ENCODE assay signal across 22 cellular contexts in genomic region chr13:74229242-74229641, GRCh38.
DNase-seq lines count a peak whose midpoint lies in the region; ATAC-seq and TF ChIP-seq lines count a peak whose summit lies in the region.
"Had no signal": no experiment of that assay in that cellular context is flagged by ENCODE, and none has a peak within 500 bp of the region (broad histone marks: within the 10 kb centered on the region; RNA-seq: fewer than 3 reads in every experiment).

No MANE protein-coding gene starts in this region.

- POLR2A ChIA-PET in SK-N-SH (lab: Yijun Ruan, JAX) (no interaction called here), GM10248 (lab: Yijun Ruan, JAX) (no interaction called here)

- no peaks in the 10 kb centered on the region for H3K36me3 ChIP-seq in SK-N-SH (replicated peaks in 1 of 2; ENCODE audit: control insufficient read depth in 1 of 2, insufficient read depth in 2 of 2, low read length in 1 of 2)
- no peaks in the 10 kb centered on the region for H3K36me3 ChIP-seq in prostate gland
- H3K36me3 ChIP-seq: BE2C had no signal

- TF ChIP-seq CTCF in SK-N-SH (IDR thresholded peaks at IDR 0.05) (no peak), prostate gland (IDR thresholded peaks at IDR 0.05) (no peak), GM10248 (IDR thresholded peaks at IDR 0.05; ENCODE audit: control extremely low read depth, extremely low read depth, low read depth, missing control alignments) (no peak)

- no peak for TF ChIP-seq POLR2A in prostate gland (IDR thresholded peaks at IDR 0.05)

- H2AFZ ChIP-seq in SK-N-SH (ENCODE audit: low read depth), result 0 out of 2 replicates have a peak overlapping the region, but pooled peaks have one; percentile 20

- H3K9ac ChIP-seq in SK-N-SH, result no peak overlapping the region

- H3K27me3 ChIP-seq in SK-N-SH (ENCODE audit: insufficient read depth) (no peaks in the 10 kb centered on the region), prostate gland (replicated peaks; ENCODE audit: insufficient read depth) (no peaks in the 10 kb centered on the region)
- H3K27me3 ChIP-seq: BE2C had no signal

- H3K4me3 ChIP-seq in SK-N-SH (ENCODE audit: low read depth in 2 of 2, low read length in 1 of 2), result no peak overlapping the region
- H3K4me3 ChIP-seq in prostate gland, result no peak overlapping the region
- H3K4me3 ChIP-seq: SK-N-MC had no signal

- H4K20me1 ChIP-seq in SK-N-SH (ENCODE audit: insufficient read depth), result no peaks in the 10 kb centered on the region

- no peak for TF ChIP-seq EP300 in SK-N-SH (IDR thresholded peaks at IDR 0.05; ENCODE audit: borderline replicate concordance in 1 of 2, low read depth in 1 of 2, low read length in 1 of 2)

- H3K4me1 ChIP-seq in SK-N-SH (ENCODE audit: control insufficient read depth in 1 of 2, insufficient read depth in 2 of 2, low read depth in 1 of 2, low read length in 1 of 2), result no peaks in the 10 kb centered on the region; a peak in 1 of 4 replicates
- H3K4me1 ChIP-seq in prostate gland (replicated peaks), result no peaks in the 10 kb centered on the region
- H3K4me1 ChIP-seq: BE2C had no signal

- intact Hi-C loops in prostate gland (cut with DNase I) (no loop called here), left ventricle myocardium superior (cut with micrococcal nuclease) (no loop called here)

- H3K79me2 ChIP-seq in SK-N-SH (ENCODE audit: insufficient read depth), result no peaks in the 10 kb centered on the region

- CTCF ChIA-PET in SK-N-SH (lab: Yijun Ruan, JAX), result no interaction called here
- CTCF ChIA-PET in GM10248 (lab: Yijun Ruan, JAX), result interaction anchor here (1.0 kb wide), 1 partner anchor 19 kb away, joined by 3 read pairs; no protein-coding TSS in a partner anchor

- H3F3A ChIP-seq in SK-N-SH (replicated peaks; ENCODE audit: insufficient read depth), result no peaks in the 10 kb centered on the region

- no peaks in the 10 kb centered on the region for H3K9me2 ChIP-seq in SK-N-SH

- no peak overlapping the region for H3K4me2 ChIP-seq in SK-N-SH

- TF ChIP-seq RAD21 in SK-N-SH (IDR thresholded peaks at IDR 0.05; ENCODE audit: low read length), result no peak

- H3K9me3 ChIP-seq in SK-N-SH (no peaks in the 10 kb centered on the region), prostate gland (no peaks in the 10 kb centered on the region)
- H3K9me3 ChIP-seq: BE2C had no signal

- WGBS in SK-N-SH (ENCODE audit: low lambda C conversion rate), result 68% methylated on average over 4 of the region's 4 CpGs
- WGBS in prostate gland, result 26% methylated on average over 4 of the region's 4 CpGs

- DNase-seq in SK-N-SH, result no peak
- peak; percentile 30 for DNase-seq in M059J (ENCODE audit: low read depth)
- peak; percentile 2 for DNase-seq in cerebellar cortex (ENCODE audit: low spot score)
- peak; percentile 53 for DNase-seq in prostate gland (ENCODE audit: low spot score)
- DNase-seq in stimulated activated CD4-positive, alpha-beta T cell treated with anti-CD3 and anti-CD28 coated beads, Interleukin-1b, Interleukin-23, amount 100 ng/mL, for 48 hours, result no peak
- no peak for DNase-seq in left ventricle myocardium superior
- DNase-seq in GM10248 (ENCODE audit: extremely low spot score), result no peak
- DNase-seq: 8988T, ACHN, BE2C, GOT3, HCEC 1CT, MV-4-11, NCI-H1105, NCI-H1436 treated with DMSO at 0.1 percent for 48 hours, NCI-H187 treated with DMSO at 0.1 percent for 48 hours, NCI-H2171 treated with DMSO at 0.1 percent for 48 hours, NCI-H345, NCI-H510A treated with DMSO at 0.1 percent for 48 hours, SIG-M5 had no signal

- no peak for ATAC-seq in SK-N-SH treated with all-trans-retinoic acid at 6 μM for 48 hours
- ATAC-seq in left ventricle myocardium superior, result no peak

- H3K27ac ChIP-seq in SK-N-SH (ENCODE audit: low read depth in 2 of 2, low read length in 1 of 2), result no peak overlapping the region
- H3K27ac ChIP-seq in prostate gland, result peak overlapping the region; percentile 28 to 71
- H3K27ac ChIP-seq: SK-N-MC had no signal

TF ChIP-seq in SK-N-SH, 30 proteins besides CTCF, POLR2A, EP300 and RAD21 (continues in another document):
- TF ChIP-seq RXRA (IDR thresholded peaks at IDR 0.05; ENCODE audit: borderline replicate concordance, low read depth), result no peak
- no peak for TF ChIP-seq REST (IDR thresholded peaks at IDR 0.05; ENCODE audit: low read depth, low read length)
- TF ChIP-seq SIN3A (IDR thresholded peaks at IDR 0.05; ENCODE audit: borderline replicate concordance, low read depth, low read length), result no peak
- TF ChIP-seq GATA2 (CRISPR knock-in tag; IDR thresholded peaks at IDR 0.05), result no peak
- TF ChIP-seq, protein P1, sequence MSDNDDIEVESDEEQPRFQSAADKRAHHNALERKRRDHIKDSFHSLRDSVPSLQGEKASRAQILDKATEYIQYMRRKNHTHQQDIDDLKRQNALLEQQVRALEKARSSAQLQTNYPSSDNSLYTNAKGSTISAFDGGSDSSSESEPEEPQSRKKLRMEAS (IDR thresholded peaks at IDR 0.05; ENCODE audit: low read depth), result no peak
- no peak for TF ChIP-seq MEF2A (IDR thresholded peaks at IDR 0.05; ENCODE audit: borderline replicate concordance, low read depth)
- no peak for TF ChIP-seq FOXJ3 (CRISPR knock-in tag; IDR thresholded peaks at IDR 0.05)

TF ChIP-seq in SK-N-SH treated with all-trans-retinoic acid at 6 μM for 48 hours, 23 proteins besides CTCF, POLR2A, EP300 and RAD21:
- TF ChIP-seq ESRRG (CRISPR knock-in tag; IDR thresholded peaks at IDR 0.05) (no peak), ZFP30 (CRISPR knock-in tag; IDR thresholded peaks at IDR 0.05) (no peak), CSDC2 (CRISPR knock-in tag; IDR thresholded peaks at IDR 0.05) (no peak), GLIS3 (CRISPR knock-in tag; IDR thresholded peaks at IDR 0.05) (no peak), ZNF8 (CRISPR knock-in tag; IDR thresholded peaks at IDR 0.05) (no peak), POU6F1 (CRISPR knock-in tag; IDR thresholded peaks at IDR 0.05; ENCODE audit: borderline replicate concordance, low read depth) (no peak)
- TF ChIP-seq, protein P2, sequence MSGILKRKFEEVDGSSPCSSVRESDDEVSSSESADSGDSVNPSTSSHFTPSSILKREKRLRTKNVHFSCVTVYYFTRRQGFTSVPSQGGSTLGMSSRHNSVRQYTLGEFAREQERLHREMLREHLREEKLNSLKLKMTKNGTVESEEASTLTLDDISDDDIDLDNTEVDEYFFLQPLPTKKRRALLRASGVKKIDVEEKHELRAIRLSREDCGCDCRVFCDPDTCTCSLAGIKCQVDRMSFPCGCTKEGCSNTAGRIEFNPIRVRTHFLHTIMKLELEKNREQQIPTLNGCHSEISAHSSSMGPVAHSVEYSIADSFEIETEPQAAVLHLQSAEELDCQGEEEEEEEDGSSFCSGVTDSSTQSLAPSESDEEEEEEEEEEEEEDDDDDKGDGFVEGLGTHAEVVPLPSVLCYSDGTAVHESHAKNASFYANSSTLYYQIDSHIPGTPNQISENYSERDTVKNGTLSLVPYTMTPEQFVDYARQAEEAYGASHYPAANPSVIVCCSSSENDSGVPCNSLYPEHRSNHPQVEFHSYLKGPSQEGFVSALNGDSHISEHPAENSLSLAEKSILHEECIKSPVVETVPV (CRISPR knock-in tag; IDR thresholded peaks at IDR 0.05), result no peak
- TF ChIP-seq, protein P3, sequence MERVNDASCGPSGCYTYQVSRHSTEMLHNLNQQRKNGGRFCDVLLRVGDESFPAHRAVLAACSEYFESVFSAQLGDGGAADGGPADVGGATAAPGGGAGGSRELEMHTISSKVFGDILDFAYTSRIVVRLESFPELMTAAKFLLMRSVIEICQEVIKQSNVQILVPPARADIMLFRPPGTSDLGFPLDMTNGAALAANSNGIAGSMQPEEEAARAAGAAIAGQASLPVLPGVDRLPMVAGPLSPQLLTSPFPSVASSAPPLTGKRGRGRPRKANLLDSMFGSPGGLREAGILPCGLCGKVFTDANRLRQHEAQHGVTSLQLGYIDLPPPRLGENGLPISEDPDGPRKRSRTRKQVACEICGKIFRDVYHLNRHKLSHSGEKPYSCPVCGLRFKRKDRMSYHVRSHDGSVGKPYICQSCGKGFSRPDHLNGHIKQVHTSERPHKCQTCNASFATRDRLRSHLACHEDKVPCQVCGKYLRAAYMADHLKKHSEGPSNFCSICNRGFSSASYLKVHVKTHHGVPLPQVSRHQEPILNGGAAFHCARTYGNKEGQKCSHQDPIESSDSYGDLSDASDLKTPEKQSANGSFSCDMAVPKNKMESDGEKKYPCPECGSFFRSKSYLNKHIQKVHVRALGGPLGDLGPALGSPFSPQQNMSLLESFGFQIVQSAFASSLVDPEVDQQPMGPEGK (CRISPR knock-in tag; IDR thresholded peaks at IDR 0.05; ENCODE audit: borderline replicate concordance), result no peak
- TF ChIP-seq, protein P4, sequence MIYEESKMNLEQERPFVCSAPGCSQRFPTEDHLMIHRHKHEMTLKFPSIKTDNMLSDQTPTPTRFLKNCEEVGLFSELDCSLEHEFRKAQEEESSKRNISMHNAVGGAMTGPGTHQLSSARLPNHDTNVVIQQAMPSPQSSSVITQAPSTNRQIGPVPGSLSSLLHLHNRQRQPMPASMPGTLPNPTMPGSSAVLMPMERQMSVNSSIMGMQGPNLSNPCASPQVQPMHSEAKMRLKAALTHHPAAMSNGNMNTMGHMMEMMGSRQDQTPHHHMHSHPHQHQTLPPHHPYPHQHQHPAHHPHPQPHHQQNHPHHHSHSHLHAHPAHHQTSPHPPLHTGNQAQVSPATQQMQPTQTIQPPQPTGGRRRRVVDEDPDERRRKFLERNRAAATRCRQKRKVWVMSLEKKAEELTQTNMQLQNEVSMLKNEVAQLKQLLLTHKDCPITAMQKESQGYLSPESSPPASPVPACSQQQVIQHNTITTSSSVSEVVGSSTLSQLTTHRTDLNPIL (CRISPR knock-in tag; IDR thresholded peaks at IDR 0.05; ENCODE audit: low read depth), result no peak

Comparison
In these comparisons a context has a peak if more than half of its experiments do, and no peak if none do; other contexts are left out.
1. DNase-seq: peak in M059J (single experiment), cerebellar cortex (single experiment) and prostate gland (single experiment); none in SK-N-SH (single experiment), stimulated activated CD4-positive, alpha-beta T cell treated with anti-CD3 and anti-CD28 coated beads, Interleukin-1b, Interleukin-23, amount 100 ng/mL, for 48 hours (single experiment), left ventricle myocardium superior (single experiment) and GM10248 (single experiment).
2. H3K27ac ChIP-seq: peak in prostate gland (2 of 2); none in SK-N-SH (0 of 2).